Comparison of ENCODE assay signal across 27 cellular contexts in genomic region chr14:55641954-55642353, GRCh38.
"Had no signal": no experiment of that assay in that cellular context is flagged by ENCODE, and none has a peak within 500 bp of the region (broad histone marks: within the 10 kb centered on the region; RNA-seq: fewer than 3 reads in every experiment).

No MANE protein-coding gene starts in this region.

- H3K27ac Mint-ChIP-seq: dendritic cell treated with granulocyte-macrophage colony-stimulating factor and Interleukin-4, amounts not matched to agents 40 ng/mL and 50 ng/mL, for 4 days; endodermal cell; natural killer cell; stimulated activated effector memory CD8-positive, alpha-beta T cell treated with anti-CD3 and anti-CD28 coated beads, Interleukin-12 subunit alpha, Interleukin-12 subunit beta, amount 100 ng/mL, for 72 hours had no signal

- H3K36me3 ChIP-seq: ovary had no signal

- H3K9me3 ChIP-seq: colonic mucosa, gastrocnemius medialis, left lung, lower lobe of right lung, ovary, psoas muscle, sigmoid colon, stomach, thyroid gland, vagina had no signal

- H3K27ac ChIP-seq: colonic mucosa, epithelial cell of prostate, left lung, lower lobe of right lung, ovary, sigmoid colon, stomach, vagina had no signal

- ATAC-seq: esophagus mucosa; gastrocnemius medialis; left cardiac atrium; left lung; lower lobe of right lung; natural killer cell; psoas muscle; right cardiac atrium; stimulated activated effector memory CD8-positive, alpha-beta T cell treated with anti-CD3 and anti-CD28 coated beads, Interleukin-12 subunit alpha, Interleukin-12 subunit beta, amount 100 ng/mL, for 72 hours had no signal

- H3K4me1 ChIP-seq: colonic mucosa, left lung, lower lobe of right lung, sigmoid colon, vagina had no signal

- H3K4me1 Mint-ChIP-seq: endodermal cell had no signal

- H3K27me3 Mint-ChIP-seq: dendritic cell treated with granulocyte-macrophage colony-stimulating factor and Interleukin-4, amounts not matched to agents 40 ng/mL and 50 ng/mL, for 4 days had no signal

- H3K9me3 Mint-ChIP-seq: dendritic cell treated with granulocyte-macrophage colony-stimulating factor and Interleukin-4, amounts not matched to agents 40 ng/mL and 50 ng/mL, for 4 days; endodermal cell; natural killer cell; stimulated activated effector memory CD8-positive, alpha-beta T cell treated with anti-CD3 and anti-CD28 coated beads, Interleukin-12 subunit alpha, Interleukin-12 subunit beta, amount 100 ng/mL, for 72 hours had no signal

- DNase-seq: colonic mucosa; effector CD8-positive, alpha-beta T cell; endodermal cell; foreskin fibroblast; gastrocnemius medialis; head of caudate nucleus; left cardiac atrium; left lung; lower lobe of right lung; natural killer cell; occipital lobe; ovary; posterior cingulate gyrus; psoas muscle; right cardiac atrium; sigmoid colon; stimulated activated CD4-positive, alpha-beta T cell treated with anti-CD3 and anti-CD28 coated beads, Interleukin-2, amount 100 ng/mL, for 24 hours; stimulated activated CD4-positive, alpha-beta T cell treated with anti-CD3 and anti-CD28 coated beads, Interleukin-4, amount 100 ng/mL, for 24 hours; stimulated activated naive CD4-positive, alpha-beta T cell treated with Interleukin-2 at 50 U/mL for 16 hours; stomach; thyroid gland; trophoblast cell had no signal

- H3K4me3 ChIP-seq: colonic mucosa, gastrocnemius medialis, left lung, lower lobe of right lung, ovary, psoas muscle, sigmoid colon, stomach, thyroid gland, vagina had no signal

- H3K27me3 ChIP-seq: colonic mucosa, gastrocnemius medialis, left lung, ovary, sigmoid colon, stomach, thyroid gland, vagina had no signal

- H3K4me3 Mint-ChIP-seq: dendritic cell treated with granulocyte-macrophage colony-stimulating factor and Interleukin-4, amounts not matched to agents 40 ng/mL and 50 ng/mL, for 4 days; endodermal cell; natural killer cell; stimulated activated effector memory CD8-positive, alpha-beta T cell treated with anti-CD3 and anti-CD28 coated beads, Interleukin-12 subunit alpha, Interleukin-12 subunit beta, amount 100 ng/mL, for 72 hours had no signal
